Comparison of ENCODE assay signal across 23 cellular contexts in genomic region chrX:19172741-19173140, GRCh38. TPM values are rescaled to one million over a fixed set of nuclear protein-coding genes. Genes with fewer than 3 reads are reported as not detected.
"Had no signal": no experiment of that assay in that cellular context is flagged by ENCODE, and none has a peak within 500 bp of the region (broad histone marks: within the 10 kb centered on the region; RNA-seq: fewer than 3 reads in every experiment).

No MANE protein-coding gene starts in this region.

- H3K36me3 ChIP-seq: SJCRH30 had no signal

- H3K9me3 ChIP-seq: SJCRH30 had no signal

- DNase-seq: KBM-7, MV-4-11, NCI-H1092, NCI-H1105 treated with DMSO at 0.1 percent for 48 hours, NCI-H1417 treated with DMSO at 0.1 percent for 48 hours, NCI-H146, NCI-H1694 treated with DMSO at 0.1 percent for 48 hours, NCI-H1930, NCI-H2081, NCI-H2107, NCI-H2227 treated with DMSO at 0.1 percent for 48 hours, NCI-H446, NCI-H510A, NCI-H524 treated with DMSO at 0.1 percent for 48 hours, NCI-H69, NCI-H774, SHP77 treated with DMSO at 0.1 percent for 48 hours, SJCRH30, T-helper 1 cell had no signal

- H3K27ac ChIP-seq: SJCRH30 had no signal

- H3K4me3 ChIP-seq: SJCRH30 had no signal

- ATAC-seq: Panc1, Right ventricle myocardium inferior had no signal

- H3K4me1 ChIP-seq: SJCRH30 had no signal

RNA-seq across cellular contexts. Expression of gene ADGRG2, which starts 50.5 kb away (rescaled TPM):
- total RNA-seq: HT-29, RPMI7951 had no signal
